In genomic region chr17:37844158-37844976, GRCh38 we compare ENCODE assay signal across 8 cellular contexts.
DNase-seq lines count a peak whose midpoint lies in the region; ATAC-seq and TF ChIP-seq lines count a peak whose summit lies in the region.

No MANE protein-coding gene starts in this region.

- intact Hi-C loops in upper lobe of right lung (cut with DNase I): no loop called here

- no peaks in the 10 kb centered on the region for H3K9me3 ChIP-seq in fibroblast of lung (ENCODE audit: control insufficient read depth, insufficient read depth, low read depth, low read length)
- H3K9me3 ChIP-seq in upper lobe of right lung: no peaks in the 10 kb centered on the region

- no peaks in the 10 kb centered on the region for H4K20me1 ChIP-seq in fibroblast of lung (ENCODE audit: control insufficient read depth, extremely low read depth, insufficient read depth, low read length)

- no peaks in the 10 kb centered on the region for H3K4me1 ChIP-seq in fibroblast of lung (ENCODE audit: control insufficient read depth, extremely low read depth, insufficient read depth, low read length)
- peaks cover 9% of the 10 kb centered on the region for H3K4me1 ChIP-seq in upper lobe of right lung

- no peaks in the 10 kb centered on the region for H3K79me2 ChIP-seq in fibroblast of lung (ENCODE audit: control insufficient read depth, insufficient read depth, low read length)

- peak overlapping the region; percentile 46 for H3K4me2 ChIP-seq in fibroblast of lung (ENCODE audit: extremely low read depth, insufficient read depth, low read length)

- H3K27ac ChIP-seq in fibroblast of lung (ENCODE audit: insufficient read depth, low read length): no peak overlapping the region
- H3K27ac ChIP-seq in upper lobe of right lung: no peak overlapping the region

- H3K36me3 ChIP-seq in fibroblast of lung (ENCODE audit: control insufficient read depth, insufficient read depth, low read length) (no peaks in the 10 kb centered on the region), upper lobe of right lung (no peaks in the 10 kb centered on the region)

- H3K9ac ChIP-seq in fibroblast of lung (ENCODE audit: insufficient read depth, low read length): no peak overlapping the region

- H3K27me3 ChIP-seq in fibroblast of lung (ENCODE audit: control insufficient read depth, insufficient read depth, low read length) (no peaks in the 10 kb centered on the region), upper lobe of right lung (peaks cover 5% of the 10 kb centered on the region)

- H2AFZ ChIP-seq in fibroblast of lung (ENCODE audit: low read length): peak overlapping the region; percentile 45

- DNase-seq in Ammon's horn (ENCODE audit: low spot score) (peak; percentile 56), MV-4-11 (lab: John Stamatoyannopoulos, UW) (peak; percentile 76), activated T-cell treated with anti-CD3 and anti-CD28 coated beads for 1 hour (ENCODE audit: low read depth) (peak; percentile 17), fibroblast of lung (ENCODE audit: low read depth in 2 of 2) (peak; percentile 45 to 55), non-pigmented ciliary epithelial cell (ENCODE audit: low read depth) (peak; percentile 15), upper lobe of right lung (peak; percentile 83), NCI-H1105 (lab: John Stamatoyannopoulos, UW) (no peak)

- TF ChIP-seq CTCF in fibroblast of lung (conservative IDR thresholded peaks at IDR 0.05 in 1 of 2, IDR thresholded peaks at IDR 0.05 in 1 of 2; ENCODE audit: low read depth in 1 of 2, low read length in 2 of 2): peak; percentile 75 to 87
- peak; percentile 81 for TF ChIP-seq CTCF in upper lobe of right lung (IDR thresholded peaks at IDR 0.05)

- H3K4me3 ChIP-seq in fibroblast of lung (replicated peaks in 1 of 4; ENCODE audit: control extremely low read depth in 1 of 4, insufficient read depth in 1 of 4, low read depth in 3 of 4, low read length in 4 of 4): peak overlapping the region in 2 of 4 experiments; percentile 13 to 38
- peak overlapping the region; percentile 23 for H3K4me3 ChIP-seq in upper lobe of right lung

- peak; percentile 53 for ATAC-seq in GM19463 (IDR thresholded peaks at IDR 0.05; ENCODE audit: unreplicated experiment)
- ATAC-seq in upper lobe of right lung: peak; percentile 92
